Comparison of ENCODE assay signal across 9 cellular contexts in the genomic region with DNA sequence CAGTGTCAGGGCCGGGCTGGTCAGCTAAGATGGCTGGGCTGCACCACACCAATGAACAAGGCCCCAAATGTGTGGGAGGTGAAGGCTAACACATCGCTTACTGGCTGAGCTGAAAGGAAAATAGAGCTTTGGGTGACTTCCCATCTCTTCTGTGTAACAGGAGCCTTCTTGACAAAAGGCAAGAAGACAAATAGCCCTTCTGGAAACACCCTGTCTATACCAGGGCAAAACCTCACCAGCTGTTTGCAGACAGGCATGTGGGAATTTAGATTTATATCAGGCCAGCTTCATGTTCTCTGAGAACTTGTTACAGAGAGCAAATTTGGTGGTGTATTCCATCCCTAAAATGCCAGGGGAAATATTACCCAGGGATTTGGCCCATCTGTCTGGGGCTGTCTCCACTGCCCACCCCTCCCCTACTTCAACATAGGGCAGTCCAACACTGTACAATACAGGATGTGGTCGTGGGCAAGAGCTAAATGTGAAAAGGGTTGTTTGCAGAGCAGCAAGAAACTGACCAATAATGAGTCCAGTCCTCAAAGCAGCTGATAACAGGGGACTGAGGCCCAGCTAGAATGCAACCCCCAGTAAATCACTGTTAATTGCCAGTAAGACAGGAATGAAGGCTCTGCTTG. TPM values are rescaled to one million over a fixed set of nuclear protein-coding genes. Genes with fewer than 3 reads are reported as not detected.
DNase-seq lines count a peak whose midpoint lies in the region; ATAC-seq and TF ChIP-seq lines count a peak whose summit lies in the region.
"Had no signal": no experiment of that assay in that cellular context is flagged by ENCODE, and none has a peak within 500 bp of the region (broad histone marks: within the 10 kb centered on the region; RNA-seq: fewer than 3 reads in every experiment).

No MANE protein-coding gene starts in this region.

- H3K9me3 ChIP-seq in mesenchymal stem cell (ENCODE audit: control insufficient read depth, low read length) (no peaks in the 10 kb centered on the region), tibial artery (no peaks in the 10 kb centered on the region)

- H3K4me3 ChIP-seq in mesenchymal stem cell (ENCODE audit: insufficient read depth in 1 of 2, low read depth in 1 of 2, low read length in 2 of 2) (no peak overlapping the region), tibial artery (no peak overlapping the region)

- peak overlapping the region; percentile 35 for H2BK120ac ChIP-seq in mesenchymal stem cell (ENCODE audit: low read depth, low read length)

- H4K8ac ChIP-seq in mesenchymal stem cell (ENCODE audit: low read length), result peak overlapping the region; percentile 79

- no peak overlapping the region for H3K9ac ChIP-seq in mesenchymal stem cell (ENCODE audit: low read length)

- peak overlapping the region; percentile 54 to 88 for H3K4ac ChIP-seq in mesenchymal stem cell (ENCODE audit: low read depth in 1 of 2, low read length in 2 of 2)

- no peak overlapping the region for H2BK5ac ChIP-seq in mesenchymal stem cell (ENCODE audit: low read depth, low read length, poor library complexity, severe bottlenecking)

- no peak overlapping the region for H3K4me2 ChIP-seq in mesenchymal stem cell (ENCODE audit: low read length, poor library complexity, severe bottlenecking)

- intact Hi-C loops in tibial artery (cut with DNase I; ENCODE audit: low total_unique reads), result no loop called here

- no peak overlapping the region for H3K14ac ChIP-seq in mesenchymal stem cell (ENCODE audit: low read length in 2 of 2)

- H3K27me3 ChIP-seq in mesenchymal stem cell (ENCODE audit: control insufficient read depth in 1 of 2, insufficient read depth in 1 of 2, low read length in 2 of 2), result peaks cover 0 to 20% of the 10 kb centered on the region in 2 experiments
- no peaks in the 10 kb centered on the region for H3K27me3 ChIP-seq in tibial artery

- no peaks in the 10 kb centered on the region for H3K79me1 ChIP-seq in mesenchymal stem cell (replicated peaks; ENCODE audit: low read length, poor library complexity, severe bottlenecking)

- H3K27ac ChIP-seq in mesenchymal stem cell (ENCODE audit: low read length, poor library complexity, severe bottlenecking) (peak overlapping the region; percentile 82), tibial artery (peak overlapping the region; percentile 54 to 57)

- no peak overlapping the region for H3K23ac ChIP-seq in mesenchymal stem cell (ENCODE audit: low read length in 2 of 2)

- peak overlapping the region; percentile 98 for H4K91ac ChIP-seq in mesenchymal stem cell (ENCODE audit: low read length)

- no peak for TF ChIP-seq CTCF in tibial artery (IDR thresholded peaks at IDR 0.05)

- H3K4me1 ChIP-seq in mesenchymal stem cell (ENCODE audit: control insufficient read depth, insufficient read depth, low read depth, low read length) (peaks cover 10% of the 10 kb centered on the region), tibial artery (peaks cover 0 to 22% (median 11%) of the 10 kb centered on the region in 4 donors)

- H3K18ac ChIP-seq in mesenchymal stem cell (ENCODE audit: low read depth in 1 of 2, low read length in 2 of 2), result peak overlapping the region; percentile 62 to 70

- ATAC-seq in HG03175 (IDR thresholded peaks at IDR 0.05; ENCODE audit: unreplicated experiment), result peak; percentile 46
- ATAC-seq in GM21526 (IDR thresholded peaks at IDR 0.05; ENCODE audit: low FRiP score, unreplicated experiment), result no peak

- DNase-seq in astrocyte of the hippocampus (ENCODE audit: low read depth, low spot score), result peak; percentile 66
- DNase-seq in mesenchymal stem cell, result peak; percentile 90
- no peak for DNase-seq in tibial artery
- no peak for DNase-seq in SW 1271 (lab: John Stamatoyannopoulos, UW)
- no peak for DNase-seq in dedifferentiated amniotic fluid mesenchymal stem cell (ENCODE audit: extremely low spot score)
- DNase-seq: effector CD8-positive, alpha-beta T cell; KG1 had no signal

- H3K36me3 ChIP-seq in mesenchymal stem cell (ENCODE audit: control insufficient read depth in 1 of 2, insufficient read depth in 2 of 2, low read depth in 1 of 2, low read length in 2 of 2), result no peaks in the 10 kb centered on the region
- H3K36me3 ChIP-seq in tibial artery, result no peaks in the 10 kb centered on the region

- no peak overlapping the region for H2AFZ ChIP-seq in mesenchymal stem cell (ENCODE audit: low read depth, low read length)

- no peak overlapping the region for H2AK5ac ChIP-seq in mesenchymal stem cell (ENCODE audit: low read length, severe bottlenecking)

- peak overlapping the region; percentile 71 for H2BK15ac ChIP-seq in mesenchymal stem cell (ENCODE audit: low read depth, poor library complexity, severe bottlenecking)

- whole genome bisulfite sequencing in mesenchymal stem cell, result 45% methylated on average over 3 of the region's 3 CpGs

- H2BK12ac ChIP-seq in mesenchymal stem cell (ENCODE audit: low read length in 2 of 2), result peak overlapping the region in 1 of 2 experiments; percentile 61

RNA-seq across cellular contexts. Expression of a gene that starts 37.1 kb away (rescaled TPM):
- polyA plus RNA-seq in mesenchymal stem cell (2013, experiment 1 of 2), result 60.2 TPM
- polyA plus RNA-seq in mesenchymal stem cell (2013, experiment 2 of 2), result 57.6 TPM

Comparison
In these comparisons a context has a peak if more than half of its experiments do, and no peak if none do; other contexts are left out.
1. DNase-seq: peak in astrocyte of the hippocampus (single experiment) and mesenchymal stem cell (single experiment); none in tibial artery (0 of 2), SW 1271 (0 of 2) and dedifferentiated amniotic fluid mesenchymal stem cell (single experiment).